Comparison of ENCODE assay signal across 1 cellular context in the genomic region with DNA sequence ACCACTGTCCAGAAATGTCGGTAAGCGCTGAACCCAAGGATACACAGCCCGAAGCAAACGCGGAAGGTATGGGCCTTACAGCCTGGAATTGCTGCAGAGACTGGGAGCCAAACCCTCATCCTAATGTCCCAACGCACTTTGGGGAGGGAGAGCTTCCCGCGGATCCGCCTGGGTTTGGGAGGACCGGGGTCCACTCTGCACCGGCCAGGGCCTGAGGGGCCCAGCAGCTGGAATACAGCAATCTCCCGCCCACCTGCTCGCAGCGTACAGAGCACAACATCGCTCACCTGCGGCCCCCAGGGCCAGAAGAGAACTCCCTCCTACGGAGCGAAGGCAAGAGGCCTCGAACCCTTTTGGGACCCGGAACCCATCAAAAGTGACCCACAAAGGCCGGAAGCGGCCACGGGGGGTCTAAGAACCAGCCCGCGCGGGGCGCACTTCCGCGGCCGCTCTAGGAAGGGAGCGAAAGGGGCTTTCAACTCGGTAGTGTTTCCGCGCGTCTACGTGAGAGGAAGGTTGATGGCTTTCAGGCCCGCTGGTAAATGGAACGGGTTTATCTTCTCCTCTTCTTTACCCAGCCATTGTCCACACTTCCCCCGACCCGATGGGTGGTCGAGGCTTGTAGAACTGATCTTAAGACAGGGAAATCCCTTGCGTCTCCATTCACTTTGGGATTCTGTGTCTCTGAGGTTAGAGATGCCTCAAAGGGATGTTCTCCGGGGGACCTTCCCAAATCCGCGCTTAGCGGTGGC.
TF ChIP-seq lines count a peak whose summit lies in the region.

A gene (minus strand): TSS at position 378 of the 752 bp plus-strand sequence. CDS start 1,342 bp downstream, outside the sequence.

TF ChIP-seq in SK-N-SH, 30 proteins besides CTCF, POLR2A, EP300 and RAD21 (continued from another document):
- TF ChIP-seq, protein P1, sequence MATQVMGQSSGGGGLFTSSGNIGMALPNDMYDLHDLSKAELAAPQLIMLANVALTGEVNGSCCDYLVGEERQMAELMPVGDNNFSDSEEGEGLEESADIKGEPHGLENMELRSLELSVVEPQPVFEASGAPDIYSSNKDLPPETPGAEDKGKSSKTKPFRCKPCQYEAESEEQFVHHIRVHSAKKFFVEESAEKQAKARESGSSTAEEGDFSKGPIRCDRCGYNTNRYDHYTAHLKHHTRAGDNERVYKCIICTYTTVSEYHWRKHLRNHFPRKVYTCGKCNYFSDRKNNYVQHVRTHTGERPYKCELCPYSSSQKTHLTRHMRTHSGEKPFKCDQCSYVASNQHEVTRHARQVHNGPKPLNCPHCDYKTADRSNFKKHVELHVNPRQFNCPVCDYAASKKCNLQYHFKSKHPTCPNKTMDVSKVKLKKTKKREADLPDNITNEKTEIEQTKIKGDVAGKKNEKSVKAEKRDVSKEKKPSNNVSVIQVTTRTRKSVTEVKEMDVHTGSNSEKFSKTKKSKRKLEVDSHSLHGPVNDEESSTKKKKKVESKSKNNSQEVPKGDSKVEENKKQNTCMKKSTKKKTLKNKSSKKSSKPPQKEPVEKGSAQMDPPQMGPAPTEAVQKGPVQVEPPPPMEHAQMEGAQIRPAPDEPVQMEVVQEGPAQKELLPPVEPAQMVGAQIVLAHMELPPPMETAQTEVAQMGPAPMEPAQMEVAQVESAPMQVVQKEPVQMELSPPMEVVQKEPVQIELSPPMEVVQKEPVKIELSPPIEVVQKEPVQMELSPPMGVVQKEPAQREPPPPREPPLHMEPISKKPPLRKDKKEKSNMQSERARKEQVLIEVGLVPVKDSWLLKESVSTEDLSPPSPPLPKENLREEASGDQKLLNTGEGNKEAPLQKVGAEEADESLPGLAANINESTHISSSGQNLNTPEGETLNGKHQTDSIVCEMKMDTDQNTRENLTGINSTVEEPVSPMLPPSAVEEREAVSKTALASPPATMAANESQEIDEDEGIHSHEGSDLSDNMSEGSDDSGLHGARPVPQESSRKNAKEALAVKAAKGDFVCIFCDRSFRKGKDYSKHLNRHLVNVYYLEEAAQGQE (IDR thresholded peaks at IDR 0.05; ENCODE audit: low read depth, low read length) = peak; percentile 38; the same call in 1 of the 2 replicates
- no peak for TF ChIP-seq RXRA (IDR thresholded peaks at IDR 0.05; ENCODE audit: borderline replicate concordance, low read depth)
- no peak for TF ChIP-seq NRF1 (IDR thresholded peaks at IDR 0.05; ENCODE audit: low read depth, low read length)
- TF ChIP-seq POLR2AphosphoS5 (IDR thresholded peaks at IDR 0.05; ENCODE audit: low read depth, low read length) = peak; percentile 98
- TF ChIP-seq GABPA (IDR thresholded peaks at IDR 0.05; ENCODE audit: low read depth) = peak; percentile 95
- TF ChIP-seq FOXJ3 (CRISPR knock-in tag; IDR thresholded peaks at IDR 0.05) = no peak
- TF ChIP-seq, protein P2, sequence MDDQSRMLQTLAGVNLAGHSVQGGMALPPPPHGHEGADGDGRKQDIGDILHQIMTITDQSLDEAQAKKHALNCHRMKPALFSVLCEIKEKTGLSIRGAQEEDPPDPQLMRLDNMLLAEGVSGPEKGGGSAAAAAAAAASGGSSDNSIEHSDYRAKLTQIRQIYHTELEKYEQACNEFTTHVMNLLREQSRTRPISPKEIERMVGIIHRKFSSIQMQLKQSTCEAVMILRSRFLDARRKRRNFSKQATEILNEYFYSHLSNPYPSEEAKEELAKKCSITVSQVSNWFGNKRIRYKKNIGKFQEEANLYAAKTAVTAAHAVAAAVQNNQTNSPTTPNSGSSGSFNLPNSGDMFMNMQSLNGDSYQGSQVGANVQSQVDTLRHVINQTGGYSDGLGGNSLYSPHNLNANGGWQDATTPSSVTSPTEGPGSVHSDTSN (IDR thresholded peaks at IDR 0.05) = 0 out of 2 replicates have a peak, but pooled peaks have one; percentile 25
- TF ChIP-seq SIN3A (IDR thresholded peaks at IDR 0.05; ENCODE audit: borderline replicate concordance, low read depth, low read length) = peak; percentile 91
- peak; percentile 91 for TF ChIP-seq ELF1 (IDR thresholded peaks at IDR 0.05)
- peak; percentile 27; the same call in 1 of the 2 replicates for TF ChIP-seq NFIC (IDR thresholded peaks at IDR 0.05; ENCODE audit: borderline replicate concordance)
- peak; percentile 77 for TF ChIP-seq CHD2 (IDR thresholded peaks at IDR 0.05; ENCODE audit: low read length, partially characterized antibody)
- peak; percentile 83 for TF ChIP-seq MXI1 (IDR thresholded peaks at IDR 0.05; ENCODE audit: low read depth, low read length)
- TF ChIP-seq, protein P3, sequence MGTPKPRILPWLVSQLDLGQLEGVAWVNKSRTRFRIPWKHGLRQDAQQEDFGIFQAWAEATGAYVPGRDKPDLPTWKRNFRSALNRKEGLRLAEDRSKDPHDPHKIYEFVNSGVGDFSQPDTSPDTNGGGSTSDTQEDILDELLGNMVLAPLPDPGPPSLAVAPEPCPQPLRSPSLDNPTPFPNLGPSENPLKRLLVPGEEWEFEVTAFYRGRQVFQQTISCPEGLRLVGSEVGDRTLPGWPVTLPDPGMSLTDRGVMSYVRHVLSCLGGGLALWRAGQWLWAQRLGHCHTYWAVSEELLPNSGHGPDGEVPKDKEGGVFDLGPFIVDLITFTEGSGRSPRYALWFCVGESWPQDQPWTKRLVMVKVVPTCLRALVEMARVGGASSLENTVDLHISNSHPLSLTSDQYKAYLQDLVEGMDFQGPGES (IDR thresholded peaks at IDR 0.05; ENCODE audit: low read depth, low read length) = no peak
TF ChIP-seq in SK-N-SH: peak in this region for 15.
